15 cellular contexts compared by ENCODE assay signal in genomic region chr6:31216208-31216898, GRCh38. TPM values are rescaled to one million over a fixed set of nuclear protein-coding genes. Genes with fewer than 3 reads are reported as not detected.
DNase-seq lines count a peak whose midpoint lies in the region; ATAC-seq and TF ChIP-seq lines count a peak whose summit lies in the region.
"Had no signal": no experiment of that assay in that cellular context is flagged by ENCODE, and none has a peak within 500 bp of the region (broad histone marks: within the 10 kb centered on the region; RNA-seq: fewer than 3 reads in every experiment).

No MANE protein-coding gene starts in this region.

- DNase-seq in activated T-cell treated with anti-CD3 and anti-CD28 coated beads, Interleukin-2, amount 50 U/mL, for 72 hours: no peak
- no peak for DNase-seq in activated T-cell treated with anti-CD3 and anti-CD28 coated beads, Interleukin-2, amount 50 U/mL, for 48 hours
- peak; percentile 95 for DNase-seq in SIG-M5 treated with dmso at 0.1 percent for 504 hours (lab: John Stamatoyannopoulos, UW; ENCODE audit: unreplicated experiment)
- DNase-seq in left ventricle myocardium inferior: no peak
- no peak for DNase-seq in stimulated activated naive B cell treated with anti-CD40 and anti-IgM and Interleukin-4, amounts not matched to agents 10 μg/mL and 1 μg/mL and 100 μg/mL, for 72 hours
- DNase-seq in glutamatergic neuron: no peak
- DNase-seq in stimulated activated CD4-positive, alpha-beta T cell treated with anti-CD3 and anti-CD28 coated beads, Interleukin-12 subunit alpha, Interleukin-12 subunit beta, amount 100 ng/mL, for 4 hours: no peak
- no peak for DNase-seq in NCI-H1105 treated with DMSO at 0.1 percent for 48 hours (lab: John Stamatoyannopoulos, UW)
- DNase-seq: activated CD8-positive, alpha-beta memory T cell treated with anti-CD3 and anti-CD28 coated beads, Interleukin-2, amount 10 ng/mL, durations not matched to agents 7 days and 5 days; activated naive CD8-positive, alpha-beta T cell treated with anti-CD3 and anti-CD28 coated beads, Interleukin-2, amount 50 U/mL, for 24 hours; mesenchymal stem cell; NCI-H146 had no signal

- ATAC-seq in activated T-cell treated with anti-CD3 and anti-CD28 coated beads, Interleukin-2, amount 50 U/mL, for 72 hours (replicated peaks in 1 of 2): no peak
- peak; percentile 72 to 84 for ATAC-seq in stimulated activated naive B cell treated with anti-CD40 and anti-IgM and Interleukin-4, amounts not matched to agents 10 μg/mL and 1 μg/mL and 100 μg/mL, for 72 hours (replicated peaks)
- ATAC-seq: activated CD8-positive, alpha-beta memory T cell treated with anti-CD3 and anti-CD28 coated beads, Interleukin-2, amount 10 ng/mL, durations not matched to agents 7 days and 5 days; activated naive CD8-positive, alpha-beta T cell treated with anti-CD3 and anti-CD28 coated beads, Interleukin-2, amount 50 U/mL, for 24 hours had no signal

- no peak for TF ChIP-seq CTCF in left ventricle myocardium inferior (IDR thresholded peaks at IDR 0.05; ENCODE audit: borderline replicate concordance)
- no peak for TF ChIP-seq CTCF in glutamatergic neuron (IDR thresholded peaks at IDR 0.05; ENCODE audit: partially characterized antibody, unreplicated experiment)

- H3K4me1 Mint-ChIP-seq in activated T-cell treated with anti-CD3 and anti-CD28 coated beads, Interleukin-2, amount 50 U/mL, for 72 hours (ENCODE audit: low read depth): no peaks in the 10 kb centered on the region
- peaks cover 7 to 9% of the 10 kb centered on the region in 2 donors for H3K4me1 Mint-ChIP-seq in stimulated activated naive B cell treated with anti-CD40 and anti-IgM and Interleukin-4, amounts not matched to agents 10 μg/mL and 1 μg/mL and 100 μg/mL, for 72 hours
- H3K4me1 Mint-ChIP-seq in glutamatergic neuron (ENCODE audit: low read depth, unreplicated experiment): no peaks in the 10 kb centered on the region

- no peaks in the 10 kb centered on the region for H3K4me1 ChIP-seq in left ventricle myocardium inferior

- no peak overlapping the region for H3K4me3 Mint-ChIP-seq in activated T-cell treated with anti-CD3 and anti-CD28 coated beads, Interleukin-2, amount 50 U/mL, for 72 hours
- H3K4me3 Mint-ChIP-seq in stimulated activated naive B cell treated with anti-CD40 and anti-IgM and Interleukin-4, amounts not matched to agents 10 μg/mL and 1 μg/mL and 100 μg/mL, for 72 hours: no peak overlapping the region
- H3K4me3 Mint-ChIP-seq in glutamatergic neuron (ENCODE audit: unreplicated experiment): no peak overlapping the region
- H3K4me3 Mint-ChIP-seq: activated CD8-positive, alpha-beta memory T cell treated with anti-CD3 and anti-CD28 coated beads, Interleukin-2, amount 10 ng/mL, durations not matched to agents 7 days and 5 days; activated naive CD8-positive, alpha-beta T cell treated with anti-CD3 and anti-CD28 coated beads, Interleukin-2, amount 50 U/mL, for 24 hours; T-helper 1 cell treated with Interleukin-12 subunit alpha and Interleukin-12 subunit beta and Interleukin-4 antibody, amounts not matched to agents 30 μg/mL and 1 μg/mL, for 36 hours had no signal

- peak overlapping the region; percentile 17 for H3K27ac ChIP-seq in left ventricle myocardium inferior (replicated peaks)
- H3K27ac ChIP-seq: thoracic aorta had no signal

- H3K9me3 Mint-ChIP-seq in activated T-cell treated with anti-CD3 and anti-CD28 coated beads, Interleukin-2, amount 50 U/mL, for 72 hours: peaks cover 0 to 9% of the 10 kb centered on the region in 2 donors
- peaks cover 10% of the 10 kb centered on the region in 2 donors for H3K9me3 Mint-ChIP-seq in stimulated activated naive B cell treated with anti-CD40 and anti-IgM and Interleukin-4, amounts not matched to agents 10 μg/mL and 1 μg/mL and 100 μg/mL, for 72 hours
- H3K9me3 Mint-ChIP-seq in glutamatergic neuron (ENCODE audit: unreplicated experiment): peaks cover 1% of the 10 kb centered on the region

- no peaks in the 10 kb centered on the region for H3K27me3 ChIP-seq in left ventricle myocardium inferior (ENCODE audit: low read depth)

- peak overlapping the region; percentile 57 for H3K27ac Mint-ChIP-seq in activated T-cell treated with anti-CD3 and anti-CD28 coated beads, Interleukin-2, amount 50 U/mL, for 72 hours
- peak overlapping the region; percentile 1 for H3K27ac Mint-ChIP-seq in stimulated activated naive B cell treated with anti-CD40 and anti-IgM and Interleukin-4, amounts not matched to agents 10 μg/mL and 1 μg/mL and 100 μg/mL, for 72 hours
- no peak overlapping the region for H3K27ac Mint-ChIP-seq in glutamatergic neuron (ENCODE audit: unreplicated experiment)
- H3K27ac Mint-ChIP-seq: activated CD8-positive, alpha-beta memory T cell treated with anti-CD3 and anti-CD28 coated beads, Interleukin-2, amount 10 ng/mL, durations not matched to agents 7 days and 5 days; activated naive CD8-positive, alpha-beta T cell treated with anti-CD3 and anti-CD28 coated beads, Interleukin-2, amount 50 U/mL, for 24 hours; T-helper 1 cell treated with Interleukin-12 subunit alpha and Interleukin-12 subunit beta and Interleukin-4 antibody, amounts not matched to agents 30 μg/mL and 1 μg/mL, for 36 hours had no signal

- no peaks in the 10 kb centered on the region for H3K27me3 Mint-ChIP-seq in activated T-cell treated with anti-CD3 and anti-CD28 coated beads, Interleukin-2, amount 50 U/mL, for 72 hours (ENCODE audit: low read depth)
- no peaks in the 10 kb centered on the region for H3K27me3 Mint-ChIP-seq in stimulated activated naive B cell treated with anti-CD40 and anti-IgM and Interleukin-4, amounts not matched to agents 10 μg/mL and 1 μg/mL and 100 μg/mL, for 72 hours
- peaks cover 3% of the 10 kb centered on the region for H3K27me3 Mint-ChIP-seq in glutamatergic neuron (ENCODE audit: unreplicated experiment)
- H3K27me3 Mint-ChIP-seq: activated naive CD8-positive, alpha-beta T cell treated with anti-CD3 and anti-CD28 coated beads, Interleukin-2, amount 50 U/mL, for 24 hours had no signal

- H3K36me3 Mint-ChIP-seq in activated T-cell treated with anti-CD3 and anti-CD28 coated beads, Interleukin-2, amount 50 U/mL, for 72 hours (ENCODE audit: insufficient read depth in 2 of 2): peaks cover 5% of the 10 kb centered on the region in 2 donors
- peaks cover 8 to 10% of the 10 kb centered on the region in 2 donors for H3K36me3 Mint-ChIP-seq in stimulated activated naive B cell treated with anti-CD40 and anti-IgM and Interleukin-4, amounts not matched to agents 10 μg/mL and 1 μg/mL and 100 μg/mL, for 72 hours
- H3K36me3 Mint-ChIP-seq in glutamatergic neuron (ENCODE audit: unreplicated experiment): no peaks in the 10 kb centered on the region

- H3K4me3 ChIP-seq in left ventricle myocardium inferior: no peak overlapping the region
- H3K4me3 ChIP-seq: thoracic aorta had no signal

- no peaks in the 10 kb centered on the region for H3K36me3 ChIP-seq in left ventricle myocardium inferior
- H3K36me3 ChIP-seq: thoracic aorta had no signal

- peaks cover 11% of the 10 kb centered on the region for H3K9me3 ChIP-seq in left ventricle myocardium inferior (replicated peaks)
- H3K9me3 ChIP-seq: thoracic aorta had no signal

- intact Hi-C loops in left ventricle myocardium inferior (cut with micrococcal nuclease): no loop called here

RNA-seq across cellular contexts. Expression of gene POU5F1, which starts 45.9 kb away (rescaled TPM):
- under 1 TPM in 1 of 2 donors, not detected in 1; 0.09 TPM for total RNA-seq in activated T-cell treated with anti-CD3 and anti-CD28 coated beads, Interleukin-2, amount 50 U/mL, for 72 hours
- total RNA-seq in left ventricle myocardium inferior: 0.69 TPM
- 48.8 TPM for total RNA-seq in glutamatergic neuron (ENCODE audit: unreplicated experiment)
- total RNA-seq: activated CD8-positive, alpha-beta memory T cell treated with anti-CD3 and anti-CD28 coated beads, Interleukin-2, amount 10 ng/mL, durations not matched to agents 7 days and 5 days; HT1080 had no signal

RNA-seq across cellular contexts. Expression of gene HLA-C, which starts 55.5 kb away (rescaled TPM):
- 100 to 1,000 TPM; 781 to 974 TPM for total RNA-seq in activated T-cell treated with anti-CD3 and anti-CD28 coated beads, Interleukin-2, amount 50 U/mL, for 72 hours
- 170 TPM for total RNA-seq in left ventricle myocardium inferior
- 13.7 TPM for total RNA-seq in glutamatergic neuron (ENCODE audit: unreplicated experiment)

RNA-seq across cellular contexts. Expression of gene TCF19, which starts 58.0 kb away (rescaled TPM):
- 10 to 100 TPM; 63.8 to 82.7 TPM for total RNA-seq in activated T-cell treated with anti-CD3 and anti-CD28 coated beads, Interleukin-2, amount 50 U/mL, for 72 hours
- total RNA-seq in left ventricle myocardium inferior: 2.8 TPM
- total RNA-seq in glutamatergic neuron (ENCODE audit: unreplicated experiment): 5.8 TPM

RNA-seq across cellular contexts. Expression of gene CCHCR1, which starts 58.8 kb away (rescaled TPM):
- 10 to 100 TPM; 47.5 to 64.2 TPM for total RNA-seq in activated T-cell treated with anti-CD3 and anti-CD28 coated beads, Interleukin-2, amount 50 U/mL, for 72 hours
- total RNA-seq in left ventricle myocardium inferior: 13.3 TPM
- 28.7 TPM for total RNA-seq in glutamatergic neuron (ENCODE audit: unreplicated experiment)

Comparison
In these comparisons a context has a peak if more than half of its experiments do, and no peak if none do; other contexts are left out.
1. ATAC-seq: peak in stimulated activated naive B cell treated with anti-CD40 and anti-IgM and Interleukin-4, amounts not matched to agents 10 μg/mL and 1 μg/mL and 100 μg/mL, for 72 hours (2 of 2); none in activated T-cell treated with anti-CD3 and anti-CD28 coated beads, Interleukin-2, amount 50 U/mL, for 72 hours (0 of 2).
2. RNA of gene POU5F1, which starts 45.9 kb away (total RNA-seq): 48.8 TPM in glutamatergic neuron (single experiment); 0.69 TPM in left ventricle myocardium inferior (single experiment) and 0.09 TPM in activated T-cell treated with anti-CD3 and anti-CD28 coated beads, Interleukin-2, amount 50 U/mL, for 72 hours; every median in the first group is over 10 times any median in the second.
3. RNA of gene HLA-C, which starts 55.5 kb away (total RNA-seq): 781 to 974 TPM in activated T-cell treated with anti-CD3 and anti-CD28 coated beads, Interleukin-2, amount 50 U/mL, for 72 hours and 170 TPM in left ventricle myocardium inferior (single experiment); 13.7 TPM in glutamatergic neuron (single experiment); every median in the first group is over 10 times any median in the second.